ENCODE assay signal across 8 cellular contexts in the genomic region with DNA sequence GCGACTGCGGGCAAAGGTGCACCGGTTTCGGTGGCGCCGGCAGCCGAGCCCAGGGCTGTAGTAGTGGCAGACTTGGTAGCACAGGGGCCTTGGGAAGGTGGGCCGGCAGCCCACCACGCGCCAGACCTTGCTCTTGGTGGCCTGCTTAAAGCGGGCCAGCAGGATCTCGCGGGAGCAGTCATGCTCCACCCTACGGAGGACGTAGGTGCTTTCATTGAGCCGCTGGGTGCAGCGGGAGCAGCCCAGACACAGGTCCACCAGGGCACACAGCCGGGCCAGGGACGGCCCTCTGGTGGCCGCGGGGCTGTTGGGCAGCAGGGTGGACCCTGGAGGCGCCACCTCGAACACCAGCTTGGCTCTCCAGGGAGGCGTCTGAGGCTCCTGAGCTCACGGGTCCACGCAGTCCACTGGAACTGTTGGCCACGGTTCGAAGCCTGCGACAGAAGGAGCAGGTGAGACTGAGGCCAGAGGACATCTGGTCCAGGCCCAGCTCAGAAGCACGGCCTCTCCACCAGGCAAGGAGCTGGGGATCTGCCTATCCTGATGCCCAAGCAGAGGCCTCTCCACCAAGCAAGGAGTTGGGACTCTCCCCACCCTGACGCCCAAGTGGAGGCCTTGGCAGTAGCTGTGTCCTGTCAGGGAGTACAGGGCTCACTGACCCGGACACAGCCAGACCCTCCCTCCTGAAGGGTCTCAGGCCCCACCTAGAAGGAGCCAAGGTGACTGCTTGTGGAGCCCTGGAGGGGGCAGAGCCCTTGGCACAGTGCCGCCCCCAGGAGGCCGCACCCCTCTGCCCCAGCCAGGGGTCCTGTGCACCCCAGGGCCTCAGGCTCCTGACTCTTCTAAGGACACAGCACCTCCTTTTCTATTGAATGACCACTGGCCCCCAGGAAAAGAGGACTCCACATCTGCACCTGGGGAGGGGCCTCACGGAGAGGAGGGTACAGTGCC. TPM values are rescaled to one million over a fixed set of nuclear protein-coding genes. Genes with fewer than 3 reads are reported as not detected.
A peak's percentile ranks its signal among the peaks of the same experiment; 100 is the strongest.
DNase-seq lines count a peak whose midpoint lies in the region; ATAC-seq and TF ChIP-seq lines count a peak whose summit lies in the region.

No MANE protein-coding gene starts in this region.

- no peak for DNase-seq in CD4-positive, CD25-positive, alpha-beta regulatory T cell
- DNase-seq in LNCaP clone FGC (ENCODE audit: low read depth) (no peak), T-helper 9 cell (no peak), NCI-H128 (lab: John Stamatoyannopoulos, UW; ENCODE audit: unreplicated experiment) (no peak)

- H3K36me3 Mint-ChIP-seq in CD4-positive, CD25-positive, alpha-beta regulatory T cell, result no peaks in the 10 kb centered on the region
- no peaks in the 10 kb centered on the region for H3K36me3 Mint-ChIP-seq in nephron (ENCODE audit: low read depth)

- H3K9me3 ChIP-seq in CD4-positive, CD25-positive, alpha-beta regulatory T cell (ENCODE audit: control insufficient read depth in 2 of 2, low read length in 2 of 2), result no peaks in the 10 kb centered on the region
- no peaks in the 10 kb centered on the region for H3K9me3 ChIP-seq in duodenal mucosa (ENCODE audit: control insufficient read depth in 1 of 2, low read length in 2 of 2)

- peaks cover 0 to 2% (median 0%) of the 10 kb centered on the region in 7 donors for H3K9me3 Mint-ChIP-seq in CD4-positive, CD25-positive, alpha-beta regulatory T cell
- H3K9me3 Mint-ChIP-seq in nephron, result no peaks in the 10 kb centered on the region

- H3K27ac ChIP-seq in CD4-positive, CD25-positive, alpha-beta regulatory T cell (ENCODE audit: insufficient read depth, low read length, poor library complexity, severe bottlenecking), result peak overlapping the region; percentile 55
- H3K27ac ChIP-seq in duodenal mucosa (ENCODE audit: low read depth, low read length), result no peak overlapping the region

- peaks cover 0 to 17% (median 6%) of the 10 kb centered on the region in 4 donors for H3K4me1 Mint-ChIP-seq in CD4-positive, CD25-positive, alpha-beta regulatory T cell
- H3K4me1 Mint-ChIP-seq in nephron, result peaks cover 4% of the 10 kb centered on the region

- peak overlapping the region in 2 of 3 donors; percentile 55 to 56 for H3K27ac Mint-ChIP-seq in CD4-positive, CD25-positive, alpha-beta regulatory T cell
- H3K27ac Mint-ChIP-seq in nephron, result no peak overlapping the region

- peak overlapping the region; percentile 41 to 85 (median 71) for H3K4me3 Mint-ChIP-seq in CD4-positive, CD25-positive, alpha-beta regulatory T cell
- H3K4me3 Mint-ChIP-seq in nephron, result peak overlapping the region; percentile 81 to 87 (median 83)

- no peaks in the 10 kb centered on the region for H3K27me3 ChIP-seq in CD4-positive, CD25-positive, alpha-beta regulatory T cell (ENCODE audit: control insufficient read depth, insufficient read depth, low read length)
- H3K27me3 ChIP-seq in duodenal mucosa (ENCODE audit: control insufficient read depth in 1 of 2, insufficient read depth in 2 of 2, low read length in 2 of 2), result peaks cover 10 to 11% of the 10 kb centered on the region in 2 donors

- H3K9ac ChIP-seq in duodenal mucosa (ENCODE audit: low read depth in 1 of 2, low read length in 2 of 2), result peak overlapping the region; percentile 84 to 89

- peak overlapping the region; percentile 62 for H3K4me3 ChIP-seq in CD4-positive, CD25-positive, alpha-beta regulatory T cell (ENCODE audit: low read depth, low read length)
- H3K4me3 ChIP-seq in LNCaP clone FGC (ENCODE audit: low read depth, low read length) (peak overlapping the region; percentile 62), duodenal mucosa (ENCODE audit: low read depth in 1 of 2, low read length in 2 of 2) (peak overlapping the region; percentile 78 to 84)

- no peak for ATAC-seq in CD4-positive, CD25-positive, alpha-beta regulatory T cell (ENCODE audit: low read depth in 2 of 2)
- ATAC-seq in GM21515 (IDR thresholded peaks at IDR 0.05; ENCODE audit: unreplicated experiment) (no peak), HG02759 (IDR thresholded peaks at IDR 0.05; ENCODE audit: unreplicated experiment) (no peak)

- H3K27me3 Mint-ChIP-seq in CD4-positive, CD25-positive, alpha-beta regulatory T cell, result no peaks in the 10 kb centered on the region
- peaks cover 9% of the 10 kb centered on the region for H3K27me3 Mint-ChIP-seq in nephron (ENCODE audit: low read depth)

- TF ChIP-seq CTCF in LNCaP clone FGC (IDR thresholded peaks at IDR 0.05; ENCODE audit: control insufficient read depth, extremely low read depth, insufficient read depth) (peak; percentile 12; the same call in 1 of the 2 replicates), nephron (IDR thresholded peaks at IDR 0.05; ENCODE audit: unreplicated experiment in 3 of 3) (no peak)

- no peaks in the 10 kb centered on the region for H3K36me3 ChIP-seq in CD4-positive, CD25-positive, alpha-beta regulatory T cell (ENCODE audit: control insufficient read depth, insufficient read depth, low read length)
- no peaks in the 10 kb centered on the region for H3K36me3 ChIP-seq in duodenal mucosa (ENCODE audit: control insufficient read depth in 1 of 2, insufficient read depth in 2 of 2, low read length in 2 of 2)

- H3K4me1 ChIP-seq in CD4-positive, CD25-positive, alpha-beta regulatory T cell (ENCODE audit: control insufficient read depth, insufficient read depth, low read length, poor library complexity, severe bottlenecking), result peaks cover 43% of the 10 kb centered on the region
- peaks cover 11 to 33% of the 10 kb centered on the region in 2 donors for H3K4me1 ChIP-seq in duodenal mucosa (ENCODE audit: control insufficient read depth in 1 of 2, insufficient read depth in 2 of 2, low read length in 2 of 2)

RNA-seq across cellular contexts. Expression of a gene that starts 1.0 kb away (rescaled TPM):
- total RNA-seq in CD4-positive, CD25-positive, alpha-beta regulatory T cell, result 124 TPM
- 1 to 10 TPM; 5.8 to 8.9 (median 7.1) TPM for polyA plus RNA-seq in CD4-positive, CD25-positive, alpha-beta regulatory T cell

RNA-seq across cellular contexts. Expression of a gene that starts 19.1 kb away (rescaled TPM):
- 1.5 TPM for total RNA-seq in CD4-positive, CD25-positive, alpha-beta regulatory T cell
- under 1 TPM; 0.07 to 0.94 (median 0.18) TPM for polyA plus RNA-seq in CD4-positive, CD25-positive, alpha-beta regulatory T cell

RNA-seq across cellular contexts. Expression of a gene that starts 25.5 kb away (rescaled TPM):
- not detected for total RNA-seq in CD4-positive, CD25-positive, alpha-beta regulatory T cell
- polyA plus RNA-seq in CD4-positive, CD25-positive, alpha-beta regulatory T cell, result not detected

RNA-seq across cellular contexts. Expression of a gene that starts 35.9 kb away (rescaled TPM):
- total RNA-seq in CD4-positive, CD25-positive, alpha-beta regulatory T cell, result 0.20 TPM
- under 1 TPM in 3 of 4 donors, not detected in 1; 0.15 to 0.21 (median 0.19) TPM for polyA plus RNA-seq in CD4-positive, CD25-positive, alpha-beta regulatory T cell

RNA-seq across cellular contexts. Expression of a gene that starts 52.5 kb away (rescaled TPM):
- total RNA-seq in CD4-positive, CD25-positive, alpha-beta regulatory T cell, result 155 TPM
- 100 to 1,000 TPM in 1 of 4 donors, 10 to 100 TPM in 3; 75.8 to 110 (median 85.2) TPM for polyA plus RNA-seq in CD4-positive, CD25-positive, alpha-beta regulatory T cell

Comparison
In these comparisons a context has a peak if more than half of its experiments do, and no peak if none do; other contexts are left out.
1. H3K27ac Mint-ChIP-seq: peak in CD4-positive, CD25-positive, alpha-beta regulatory T cell (2 of 3); none in nephron (0 of 3).
2. Peak in every context shown above with its lines, with median percentiles within 50 percentile points of each other: H3K4me3 ChIP-seq.